8 cellular contexts compared by ENCODE assay signal in genomic region chr1:232629250-232630046, GRCh38. TPM values are rescaled to one million over a fixed set of nuclear protein-coding genes. Genes with fewer than 3 reads are reported as not detected.
DNase-seq lines count a peak whose midpoint lies in the region; ATAC-seq and TF ChIP-seq lines count a peak whose summit lies in the region.

No MANE protein-coding gene starts in this region.

- DNase-seq in C1 segment of cervical spinal cord (lab: John Stamatoyannopoulos, UW): peak in 9 of 14 donors; percentile 29 to 57 (median 46)
- peak in 7 of 34 experiments; percentile 1 to 19 (median 14) for DNase-seq in T-cell
- DNase-seq in coronary artery (ENCODE audit: low spot score): peak; percentile 78
- peak; percentile 39 for DNase-seq in lung (ENCODE audit: low spot score)
- DNase-seq in stimulated activated naive CD8-positive, alpha-beta T cell treated with anti-CD3 and anti-CD28 coated beads, Interleukin-15, Interleukin-2, amounts not matched to agents 100 U/mL and 50 U/mL, for 24 hours: peak; percentile 32
- DNase-seq in NCI-H2107 treated with DMSO at 0.1 percent for 48 hours (lab: John Stamatoyannopoulos, UW; ENCODE audit: unreplicated experiment): no peak

- H3K4me3 ChIP-seq in coronary artery (peak overlapping the region; percentile 95), lung (peak overlapping the region; percentile 74)

- peak overlapping the region; percentile 92 to 97 for H3K27ac ChIP-seq in coronary artery
- H3K27ac ChIP-seq in lung (ENCODE audit: low read depth in 1 of 2, low read length in 1 of 2): peak overlapping the region; percentile 77 to 88

- H3K27me3 Mint-ChIP-seq in T-cell: peaks cover 27 to 29% of the 10 kb centered on the region in 2 donors

- WGBS in lung, 2 donors: 1% methylated on average over 69 to 96 of the region's 96 CpGs

- no peaks in the 10 kb centered on the region for H3K36me3 ChIP-seq in lung (ENCODE audit: control insufficient read depth in 2 of 2, insufficient read depth in 2 of 2, low read length in 2 of 2)

- TF ChIP-seq CTCF in coronary artery (IDR thresholded peaks at IDR 0.05) (no peak), lung (IDR thresholded peaks at IDR 0.05; ENCODE audit: control extremely low read depth, extremely low read depth) (no peak)

- H3K9me3 ChIP-seq in lung (ENCODE audit: control insufficient read depth in 2 of 2, insufficient read depth in 1 of 2, low read length in 1 of 2): no peaks in the 10 kb centered on the region

- no peaks in the 10 kb centered on the region for H3K9me3 Mint-ChIP-seq in T-cell

- H3K4me3 Mint-ChIP-seq in T-cell: peak overlapping the region; percentile 80 to 89 (median 83)

- POLR2A ChIA-PET in T-cell (lab: Charles Lee): no interaction called here

- H3K27me3 ChIP-seq in lung (ENCODE audit: control insufficient read depth, insufficient read depth): no peaks in the 10 kb centered on the region

- peak overlapping the region in 1 of 2 donors; percentile 34 for H3K27ac Mint-ChIP-seq in T-cell

- CTCF ChIA-PET in T-cell (lab: Charles Lee): no interaction called here

- H3K4me1 ChIP-seq in lung (ENCODE audit: control insufficient read depth in 2 of 2, insufficient read depth in 2 of 2, low read length in 2 of 2): peaks cover 4 to 7% of the 10 kb centered on the region in 2 donors

- H3K36me3 Mint-ChIP-seq in T-cell: no peaks in the 10 kb centered on the region

- H3K4me1 Mint-ChIP-seq in T-cell: peaks cover 21 to 28% (median 28%) of the 10 kb centered on the region in 3 donors

- peak; percentile 64 for ATAC-seq in GM19324 (IDR thresholded peaks at IDR 0.05; ENCODE audit: low FRiP score, unreplicated experiment)
- peak; percentile 45 for ATAC-seq in HG03280 (IDR thresholded peaks at IDR 0.05; ENCODE audit: unreplicated experiment)
- ATAC-seq in T-cell (replicated peaks in 1 of 4): peak; percentile 17 to 55 (median 34)
- no peak for ATAC-seq in lung (ENCODE audit: insufficient read depth, low FRiP score)
- ATAC-seq in stimulated activated naive CD8-positive, alpha-beta T cell treated with anti-CD3 and anti-CD28 coated beads, Interleukin-15, Interleukin-2, amounts not matched to agents 100 U/mL and 50 U/mL, for 24 hours: peak; percentile 42

RNA-seq across cellular contexts. Expression of gene SIPA1L2, which starts 0.5 kb away (rescaled TPM):
- 1 to 10 TPM in 4 of 5 donors, under 1 TPM in 1; 0.70 to 3.3 (median 1.2) TPM for total RNA-seq in T-cell
- total RNA-seq in lung: 10 to 100 TPM; 27.0 to 60.1 TPM
- 10 to 100 TPM in 1 of 2 donors, 1 to 10 TPM in 1; 5.3 to 33.9 TPM for polyA plus RNA-seq in lung

Comparison
In these comparisons a context has a peak if more than half of its experiments do, and no peak if none do; other contexts are left out.
1. RNA of gene SIPA1L2, which starts 0.5 kb away (total RNA-seq): 27.0 to 60.1 TPM in lung; 0.70 to 3.3 TPM in T-cell; every median in the first group is over 4 times any median in the second.